19 cellular contexts compared by ENCODE assay signal in the genomic region with DNA sequence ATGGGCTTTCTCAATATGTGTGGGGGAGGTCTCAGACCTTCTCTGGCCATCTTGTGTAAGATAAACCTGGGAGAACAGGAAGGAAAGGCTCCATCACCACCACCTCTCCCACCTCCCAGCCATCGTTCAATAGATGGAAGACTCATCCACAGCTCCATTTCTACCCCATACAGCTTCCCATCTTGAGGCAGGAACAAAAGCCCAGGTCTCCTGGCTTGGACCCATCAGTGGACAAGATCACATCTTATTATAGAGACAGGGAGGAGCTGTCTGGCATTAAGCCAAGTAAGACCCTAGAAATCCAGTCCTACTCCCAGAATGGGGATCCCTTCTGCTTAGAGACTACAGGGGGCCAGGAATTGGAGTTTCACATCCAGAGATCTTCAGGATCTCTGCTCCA.
"Had no signal": no experiment of that assay in that cellular context is flagged by ENCODE, and none has a peak within 500 bp of the region (broad histone marks: within the 10 kb centered on the region; RNA-seq: fewer than 3 reads in every experiment).

No MANE protein-coding gene starts in this region.

- H3K9me3 Mint-ChIP-seq: mesothelial cell of epicardium had no signal

- H3K27ac ChIP-seq: colonic mucosa, esophagus squamous epithelium, gastrocnemius medialis, heart right ventricle, left lung, lower lobe of right lung had no signal

- H3K4me3 ChIP-seq: colonic mucosa, esophagus squamous epithelium, gastrocnemius medialis, heart right ventricle, left lung, lower lobe of right lung, mucosa of descending colon had no signal

- H3K36me3 ChIP-seq: colonic mucosa, esophagus squamous epithelium, gastrocnemius medialis, heart right ventricle, left lung, lower lobe of right lung had no signal

- H3K27me3 Mint-ChIP-seq: dendritic cell treated with granulocyte-macrophage colony-stimulating factor and Interleukin-4, amounts not matched to agents 40 ng/mL and 50 ng/mL, for 4 days had no signal

- H3K4me1 ChIP-seq: colonic mucosa, esophagus squamous epithelium, heart right ventricle, left lung, lower lobe of right lung had no signal

- H3K27me3 ChIP-seq: colonic mucosa, esophagus squamous epithelium, gastrocnemius medialis, heart right ventricle, left lung had no signal

- DNase-seq: cerebellar nuclear complex; cortex of kidney; effector CD8-positive, alpha-beta T cell; esophagus squamous epithelium; foreskin fibroblast; foreskin melanocyte; gastrocnemius medialis; glutamatergic neuron; heart right ventricle; hippocampal formation; left cardiac atrium; left lung; left ventricle myocardium superior; lower lobe of right lung; mesenchymal stem cell; mucosa of descending colon had no signal

- H3K4me3 Mint-ChIP-seq: dendritic cell treated with granulocyte-macrophage colony-stimulating factor and Interleukin-4, amounts not matched to agents 40 ng/mL and 50 ng/mL, for 4 days; mesothelial cell of epicardium had no signal

- H3K27ac Mint-ChIP-seq: dendritic cell treated with granulocyte-macrophage colony-stimulating factor and Interleukin-4, amounts not matched to agents 40 ng/mL and 50 ng/mL, for 4 days; mesothelial cell of epicardium had no signal

- H3K9me3 ChIP-seq: colonic mucosa, esophagus squamous epithelium, gastrocnemius medialis, heart right ventricle, lower lobe of right lung, mucosa of descending colon had no signal

- ATAC-seq: gastrocnemius medialis, heart right ventricle, left cardiac atrium, left lung, left ventricle myocardium superior, lower lobe of right lung, mucosa of descending colon had no signal
